8 cellular contexts compared by ENCODE assay signal in the genomic region with DNA sequence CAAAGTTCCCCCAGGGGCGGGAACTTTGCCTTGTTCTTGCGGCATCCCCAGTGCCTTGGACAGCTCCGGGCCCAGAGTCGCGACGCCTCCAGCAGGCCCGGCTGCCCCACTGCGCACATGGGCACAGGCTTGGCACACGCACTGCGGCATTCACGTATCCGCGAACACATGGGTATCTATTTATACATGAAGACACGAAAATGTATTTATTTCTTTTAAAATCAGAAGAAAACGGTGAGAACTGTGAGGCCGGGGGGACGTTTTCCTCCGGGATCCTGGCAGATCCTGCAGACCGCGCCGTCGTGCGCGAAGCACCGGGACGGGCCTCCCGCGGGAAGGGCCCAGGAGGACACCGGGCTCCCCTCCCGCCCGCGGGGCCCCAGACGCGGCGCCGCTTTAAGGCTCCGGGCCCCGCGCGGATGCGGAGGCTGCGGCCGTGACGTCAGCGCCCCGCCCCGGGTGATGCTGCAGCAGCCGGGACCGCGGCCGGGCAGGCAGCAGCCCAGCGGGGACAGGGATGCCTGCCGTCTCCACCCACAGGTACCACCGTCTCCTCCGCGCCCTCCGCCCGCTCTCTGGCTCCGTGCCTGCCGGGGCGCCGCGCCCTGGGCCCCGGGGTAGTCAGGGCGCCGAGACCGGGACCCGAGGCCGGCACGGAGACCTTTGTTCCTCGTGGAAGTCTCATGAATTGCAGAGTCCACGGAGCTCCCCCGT. TPM values are rescaled to one million over a fixed set of nuclear protein-coding genes. Genes with fewer than 3 reads are reported as not detected.
DNase-seq lines count a peak whose midpoint lies in the region; ATAC-seq, FAIRE-seq and TF ChIP-seq lines count a peak whose summit lies in the region.

A gene (plus strand): TSS at position 468 of the 714 bp plus-strand sequence. CDS start 6,216 bp downstream, outside the sequence.

- peak within 1 kb of the TSS; percentile 87 for H2AFZ ChIP-seq in astrocyte (ENCODE audit: low read depth, low read length)
- H2AFZ ChIP-seq in hepatocyte = peak within 1 kb of the TSS; percentile 57

- H3K4me3 Mint-ChIP-seq in astrocyte (ENCODE audit: unreplicated experiment) = peak within 1 kb of the TSS; percentile 83

- WGBS in hepatocyte (ENCODE audit: low lambda C conversion rate, missing lambda C conversion rate) = 17% methylated on average over 73 of the region's 73 CpGs

- H3K9ac ChIP-seq in astrocyte (ENCODE audit: low read length) = peak within 1 kb of the TSS; percentile 76
- peak within 1 kb of the TSS; percentile 40 for H3K9ac ChIP-seq in rectal smooth muscle tissue (ENCODE audit: low read length)

- TF ChIP-seq CTCF in astrocyte (IDR thresholded peaks at IDR 0.05; ENCODE audit: insufficient read depth, low read depth, low read length) = no peak
- TF ChIP-seq CTCF in hepatocyte (IDR thresholded peaks at IDR 0.05; ENCODE audit: poor library complexity) = no peak

- DNase-seq in DMS114 treated with DMSO at 0.1 percent for 48 hours (lab: John Stamatoyannopoulos, UW; ENCODE audit: unreplicated experiment) (peak; percentile 10), HuH-7.5 (ENCODE audit: low spot score) (peak; percentile 76), T-helper 22 cell (ENCODE audit: low read depth) (peak; percentile 67), astrocyte (ENCODE audit: low read depth) (peak; percentile 39), hepatocyte (ENCODE audit: low spot score) (peak; percentile 78), urothelium cell line (ENCODE audit: low spot score) (peak; percentile 56)

- H3K27ac Mint-ChIP-seq in astrocyte (ENCODE audit: unreplicated experiment) = peak within 1 kb of the TSS; percentile 87

- H3K9me3 ChIP-seq in astrocyte (ENCODE audit: insufficient read depth, low read depth, low read length) (no peaks in the 10 kb centered on the region), hepatocyte (ENCODE audit: low read depth) (no peaks in the 10 kb centered on the region)

- ATAC-seq in HG02981 (IDR thresholded peaks at IDR 0.05; ENCODE audit: unreplicated experiment) = no peak

- FAIRE-seq in astrocyte (lab: Jason Lieb, UNC) = no peak
- no peak for FAIRE-seq in urothelium cell line (lab: Jason Lieb, UNC)

- H3K27me3 ChIP-seq in astrocyte (ENCODE audit: insufficient read depth, low read length) (peaks cover 6% of the 10 kb centered on the region), hepatocyte (peaks cover 6% of the 10 kb centered on the region), rectal smooth muscle tissue (ENCODE audit: control insufficient read depth, insufficient read depth, low read length) (peaks cover 2% of the 10 kb centered on the region)

- peaks cover 9% of the 10 kb centered on the region for H3K4me1 Mint-ChIP-seq in astrocyte (ENCODE audit: low read depth, unreplicated experiment)

- H3K9me2 ChIP-seq in hepatocyte (replicated peaks; ENCODE audit: insufficient read depth) = no peaks in the 10 kb centered on the region

- peaks cover 1% of the 10 kb centered on the region for H3K9me3 Mint-ChIP-seq in astrocyte (ENCODE audit: unreplicated experiment)

- peaks cover 14% of the 10 kb centered on the region for H3K4me1 ChIP-seq in astrocyte (ENCODE audit: insufficient read depth, low read length)
- H3K4me1 ChIP-seq in hepatocyte (ENCODE audit: insufficient read depth) = peaks cover 22% of the 10 kb centered on the region
- peaks cover 8% of the 10 kb centered on the region for H3K4me1 ChIP-seq in rectal smooth muscle tissue (ENCODE audit: control insufficient read depth, insufficient read depth, low read length)

- H4K20me1 ChIP-seq in astrocyte (ENCODE audit: insufficient read depth, low read length) (no peaks in the 10 kb centered on the region), hepatocyte (ENCODE audit: insufficient read depth, poor library complexity, severe bottlenecking) (no peaks in the 10 kb centered on the region)

- H3K36me3 Mint-ChIP-seq in astrocyte (ENCODE audit: low read depth, unreplicated experiment) = peaks cover under 1% of the 10 kb centered on the region

- H3K27ac ChIP-seq in astrocyte (ENCODE audit: low read depth, low read length) = no peak within 1 kb of the TSS
- H3K27ac ChIP-seq in hepatocyte = no peak within 1 kb of the TSS
- no peak within 1 kb of the TSS for H3K27ac ChIP-seq in rectal smooth muscle tissue (ENCODE audit: low read depth, low read length)

- H3K27me3 Mint-ChIP-seq in astrocyte (ENCODE audit: low read depth, unreplicated experiment) = peaks cover 31% of the 10 kb centered on the region

- H3K36me3 ChIP-seq in astrocyte (ENCODE audit: insufficient read depth, low read length) (no peaks in the 10 kb centered on the region), hepatocyte (replicated peaks; ENCODE audit: insufficient read depth, low read depth) (no peaks in the 10 kb centered on the region), rectal smooth muscle tissue (ENCODE audit: control insufficient read depth, insufficient read depth, low read length) (no peaks in the 10 kb centered on the region)

- no peaks in the 10 kb centered on the region for H3K79me2 ChIP-seq in astrocyte (ENCODE audit: insufficient read depth, low read length)
- no peaks in the 10 kb centered on the region for H3K79me2 ChIP-seq in hepatocyte

- H3K4me2 ChIP-seq in astrocyte (ENCODE audit: low read length) = peak within 1 kb of the TSS; percentile 93
- peak within 1 kb of the TSS; percentile 98 for H3K4me2 ChIP-seq in hepatocyte

- peak within 1 kb of the TSS; percentile 66 for H3K4me3 ChIP-seq in astrocyte (ENCODE audit: insufficient read depth, low read depth, low read length)
- peak within 1 kb of the TSS; percentile 45 for H3K4me3 ChIP-seq in hepatocyte
- H3K4me3 ChIP-seq in rectal smooth muscle tissue (ENCODE audit: low read length) = peak within 1 kb of the TSS; percentile 71

RNA-seq across cellular contexts. Expression of the gene that starts here (rescaled TPM):
- total RNA-seq in astrocyte = 0.95 and 1.0 TPM in 2 replicates
- total RNA-seq in hepatocyte = 0.24 and 0.27 TPM in 2 replicates
- 1.0 and 1.6 TPM in 2 replicates for polyA plus RNA-seq in hepatocyte

Comparison
In these comparisons a context has a peak if more than half of its experiments do, and no peak if none do; other contexts are left out.
1. DNase-seq: peak in every context shown above with its lines; median percentile 78 in hepatocyte; 76 in HuH-7.5; 67 in T-helper 22 cell; 56 in urothelium cell line; 39 in astrocyte; 10 in DMS114 treated with DMSO at 0.1 percent for 48 hours.